In genomic region chrX:149938427-149939270, GRCh38 we compare ENCODE assay signal across 8 cellular contexts. TPM values are rescaled to one million over a fixed set of nuclear protein-coding genes. Genes with fewer than 3 reads are reported as not detected.
DNase-seq lines count a peak whose midpoint lies in the region; ATAC-seq, FAIRE-seq and TF ChIP-seq lines count a peak whose summit lies in the region.

Gene EOLA2, minus strand, starts transcription at chrX:149938491. Its CDS starts 4,617 bp downstream, at chrX:149933874.

- 1 to 42% (median 21%) methylated on average over 49 to 55 of the region's 61 CpGs for WGBS in heart left ventricle, 4 donors

- peak; percentile 100 for FAIRE-seq in GM12891 (lab: Jason Lieb, UNC)

- TF ChIP-seq CTCF in heart left ventricle (IDR thresholded peaks at IDR 0.05) (peak; percentile 36 to 78 (median 56)), type B pancreatic cell (conservative IDR thresholded peaks at IDR 0.05) (peak; percentile 65)

- ATAC-seq in HG02884 (IDR thresholded peaks at IDR 0.05; ENCODE audit: unreplicated experiment) (peak; percentile 73), heart left ventricle (peak; percentile 64 to 68 (median 65))

- TF ChIP-seq POLR2A in GM12891 (IDR thresholded peaks at IDR 0.05; ENCODE audit: low read depth, low read length) (no peak), heart left ventricle (IDR thresholded peaks at IDR 0.05) (peak in 1 of 2 donors; percentile 58)

- intact Hi-C loops in T-helper 1 cell treated with Interleukin-12 subunit alpha and Interleukin-12 subunit beta and Interleukin-4 antibody, amounts not matched to agents 30 ng/mL and 1 ng/mL, for 36 hours (cut with micrococcal nuclease) = loop anchor here (2.0 to 5.0 kb wide), 9 partner anchors 66 to 1044 kb away; partner anchors contain the start of genes CD99L2, HMGB3, IDS and MAMLD1
- intact Hi-C loops in heart left ventricle (cut with DNase I) = no loop called here

- peak within 1 kb of the TSS; percentile 99 for H3K27ac Mint-ChIP-seq in type B pancreatic cell

- H3K4me3 Mint-ChIP-seq in type B pancreatic cell = peak within 1 kb of the TSS; percentile 94

- H3K27me3 Mint-ChIP-seq in type B pancreatic cell = no peaks in the 10 kb centered on the region

- peak; percentile 43 for DNase-seq in GM12891 (ENCODE audit: insufficient read length, low spot score)
- DNase-seq in NCI-H146 treated with DMSO at 0.1 percent for 48 hours (lab: John Stamatoyannopoulos, UW; ENCODE audit: unreplicated experiment) = peak; percentile 89
- peak; percentile 98 for DNase-seq in amniotic epithelial cell (ENCODE audit: low read depth)
- peak; percentile 92 to 96 (median 95) for DNase-seq in heart left ventricle
- DNase-seq in pons (ENCODE audit: low spot score) = peak; percentile 96
- DNase-seq in type B pancreatic cell (ENCODE audit: extremely low spot score, unreplicated experiment) = peak; percentile 90

- H3K27me3 ChIP-seq in heart left ventricle = no peaks in the 10 kb centered on the region

- no peaks in the 10 kb centered on the region for H3K4me1 Mint-ChIP-seq in type B pancreatic cell (ENCODE audit: unreplicated experiment)

- H3K27ac ChIP-seq in heart left ventricle = peak within 1 kb of the TSS; percentile 61 to 100 (median 90)

- no peaks in the 10 kb centered on the region for H3K9me3 Mint-ChIP-seq in type B pancreatic cell

- H3K4me3 ChIP-seq in heart left ventricle = peak within 1 kb of the TSS; percentile 45 to 94 (median 74)

- no peaks in the 10 kb centered on the region for H3K9me3 ChIP-seq in heart left ventricle

- no peaks in the 10 kb centered on the region for H3K36me3 Mint-ChIP-seq in type B pancreatic cell

- H3K36me3 ChIP-seq in heart left ventricle = peaks cover 0 to 5% (median 0%) of the 10 kb centered on the region in 9 donors

- peaks cover 0 to 8% (median 5%) of the 10 kb centered on the region in 12 donors for H3K4me1 ChIP-seq in heart left ventricle

TF ChIP-seq in GM12891, 5 proteins besides CTCF, POLR2A, EP300 and RAD21:
- no peak for TF ChIP-seq TAF1 (IDR thresholded peaks at IDR 0.05; ENCODE audit: low read depth, low read length)
- TF ChIP-seq SPI1 (IDR thresholded peaks at IDR 0.05; ENCODE audit: low read depth, low read length) = peak; percentile 56
- TF ChIP-seq POU2F2 (IDR thresholded peaks at IDR 0.05; ENCODE audit: low read depth, low read length) = peak; percentile 6; the same call in 1 of the 2 replicates

RNA-seq across cellular contexts. Expression of gene EOLA2, which starts in this region (rescaled TPM):
- polyA plus RNA-seq in GM12891 (2012; ENCODE audit: low read depth, missing spikeins) = 36.6 TPM
- 64.9 and 68.5 TPM in 2 replicates for total RNA-seq in T-helper 1 cell treated with Interleukin-12 subunit alpha and Interleukin-12 subunit beta and Interleukin-4 antibody, amounts not matched to agents 30 ng/mL and 1 ng/mL, for 36 hours
- total RNA-seq in heart left ventricle (10 to 100 TPM; 16.9 to 30.4 (median 22.3) TPM), type B pancreatic cell (ENCODE audit: low replicate concordance) (32.7 and 39.0 TPM in 2 replicates)
- polyA plus RNA-seq in heart left ventricle = 10 to 100 TPM; 14.7 to 44.3 TPM

Comparison
In these comparisons a context has a peak if more than half of its experiments do, and no peak if none do; other contexts are left out.
1. Peak in every context shown above with its lines: DNase-seq, ATAC-seq, H3K4me3 ChIP-seq and H3K27ac ChIP-seq.
2. DNase-seq: peak in every context shown above with its lines; median percentile 98 in amniotic epithelial cell; 96 in pons; 95 in heart left ventricle; 90 in type B pancreatic cell; 89 in NCI-H146 treated with DMSO at 0.1 percent for 48 hours; 43 in GM12891.